ENCODE assay signal across 1 cellular context in genomic region chr20:52448513-52448912, GRCh38.
TF ChIP-seq lines count a peak whose summit lies in the region.

No MANE protein-coding gene starts in this region.

TF ChIP-seq in HepG2, 621 proteins besides CTCF, POLR2A, EP300 and RAD21 (continued from another document):
- TF ChIP-seq, protein P1, sequence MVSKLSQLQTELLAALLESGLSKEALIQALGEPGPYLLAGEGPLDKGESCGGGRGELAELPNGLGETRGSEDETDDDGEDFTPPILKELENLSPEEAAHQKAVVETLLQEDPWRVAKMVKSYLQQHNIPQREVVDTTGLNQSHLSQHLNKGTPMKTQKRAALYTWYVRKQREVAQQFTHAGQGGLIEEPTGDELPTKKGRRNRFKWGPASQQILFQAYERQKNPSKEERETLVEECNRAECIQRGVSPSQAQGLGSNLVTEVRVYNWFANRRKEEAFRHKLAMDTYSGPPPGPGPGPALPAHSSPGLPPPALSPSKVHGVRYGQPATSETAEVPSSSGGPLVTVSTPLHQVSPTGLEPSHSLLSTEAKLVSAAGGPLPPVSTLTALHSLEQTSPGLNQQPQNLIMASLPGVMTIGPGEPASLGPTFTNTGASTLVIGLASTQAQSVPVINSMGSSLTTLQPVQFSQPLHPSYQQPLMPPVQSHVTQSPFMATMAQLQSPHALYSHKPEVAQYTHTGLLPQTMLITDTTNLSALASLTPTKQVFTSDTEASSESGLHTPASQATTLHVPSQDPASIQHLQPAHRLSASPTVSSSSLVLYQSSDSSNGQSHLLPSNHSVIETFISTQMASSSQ (IDR thresholded peaks at IDR 0.05; ENCODE audit: low read depth) = no peak
- TF ChIP-seq, protein P1 (CRISPR knock-in tag; IDR thresholded peaks at IDR 0.05; ENCODE audit: borderline replicate concordance) = no peak
- TF ChIP-seq RARA (CRISPR knock-in tag; IDR thresholded peaks at IDR 0.05) = peak; percentile 35; the same call in 1 of the 2 replicates
- no peak for TF ChIP-seq KLF6 (CRISPR knock-in tag; IDR thresholded peaks at IDR 0.05)
- TF ChIP-seq, protein P2, sequence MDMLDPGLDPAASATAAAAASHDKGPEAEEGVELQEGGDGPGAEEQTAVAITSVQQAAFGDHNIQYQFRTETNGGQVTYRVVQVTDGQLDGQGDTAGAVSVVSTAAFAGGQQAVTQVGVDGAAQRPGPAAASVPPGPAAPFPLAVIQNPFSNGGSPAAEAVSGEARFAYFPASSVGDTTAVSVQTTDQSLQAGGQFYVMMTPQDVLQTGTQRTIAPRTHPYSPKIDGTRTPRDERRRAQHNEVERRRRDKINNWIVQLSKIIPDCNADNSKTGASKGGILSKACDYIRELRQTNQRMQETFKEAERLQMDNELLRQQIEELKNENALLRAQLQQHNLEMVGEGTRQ (IDR thresholded peaks at IDR 0.05; ENCODE audit: low read depth, low read length) = no peak
- TF ChIP-seq, protein P2 (CRISPR knock-in tag; IDR thresholded peaks at IDR 0.05; ENCODE audit: borderline replicate concordance) = no peak
- no peak for TF ChIP-seq NR3C1 (CRISPR knock-in tag; IDR thresholded peaks at IDR 0.05)
- no peak for TF ChIP-seq RARG (CRISPR knock-in tag; IDR thresholded peaks at IDR 0.05; ENCODE audit: low read depth)
